Comparison of ENCODE assay signal across 1 cellular context in the genomic region with DNA sequence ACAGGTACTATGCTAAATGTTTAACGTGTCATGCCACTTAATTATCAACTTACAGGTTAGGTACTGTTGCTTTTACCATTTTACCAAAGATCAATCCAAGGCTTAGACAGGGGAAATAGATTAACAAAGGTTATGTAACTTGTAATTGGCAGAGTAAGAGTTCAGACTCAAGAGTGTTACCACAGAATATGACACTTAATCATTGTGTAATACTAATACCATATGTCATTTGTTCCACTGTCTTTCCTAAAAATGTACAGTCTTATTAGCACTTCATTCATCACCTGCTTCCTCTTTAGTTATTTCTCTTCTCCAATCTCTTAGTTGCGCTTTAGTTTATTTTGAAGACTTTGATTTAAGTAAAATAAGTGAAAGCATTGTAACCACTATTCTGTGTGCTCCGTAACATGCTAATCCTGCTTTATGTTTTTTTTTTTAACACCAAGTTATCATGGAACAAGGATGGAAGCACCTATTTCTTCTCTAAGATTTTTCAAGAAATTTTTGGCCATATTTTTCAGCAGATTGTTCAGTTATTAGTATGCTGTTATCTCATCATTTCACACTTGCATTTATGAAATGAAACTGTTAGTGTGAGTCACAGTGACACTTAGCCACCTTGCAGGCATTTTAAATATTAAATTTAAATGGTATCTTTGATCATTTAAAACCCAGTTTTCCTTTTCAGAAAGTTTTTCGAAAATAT.
A peak's percentile ranks its signal among the peaks of the same experiment; 100 is the strongest.
TF ChIP-seq lines count a peak whose summit lies in the region.

No MANE protein-coding gene starts in this region.

TF ChIP-seq in K562, 482 proteins besides CTCF, POLR2A, EP300 and RAD21:
- no peak for TF ChIP-seq SIN3B (IDR thresholded peaks at IDR 0.05; ENCODE audit: low read depth)
- TF ChIP-seq CEBPB (tag; IDR thresholded peaks at IDR 0.05), result peak; percentile 38
- no peak for TF ChIP-seq SNIP1 (IDR thresholded peaks at IDR 0.05; ENCODE audit: low read depth)
- TF ChIP-seq ZNF197 (CRISPR knock-in tag; IDR thresholded peaks at IDR 0.05; ENCODE audit: low read depth), result no peak
TF ChIP-seq in K562: peak in this region for 1.
